20 cellular contexts compared by ENCODE assay signal in the genomic region with DNA sequence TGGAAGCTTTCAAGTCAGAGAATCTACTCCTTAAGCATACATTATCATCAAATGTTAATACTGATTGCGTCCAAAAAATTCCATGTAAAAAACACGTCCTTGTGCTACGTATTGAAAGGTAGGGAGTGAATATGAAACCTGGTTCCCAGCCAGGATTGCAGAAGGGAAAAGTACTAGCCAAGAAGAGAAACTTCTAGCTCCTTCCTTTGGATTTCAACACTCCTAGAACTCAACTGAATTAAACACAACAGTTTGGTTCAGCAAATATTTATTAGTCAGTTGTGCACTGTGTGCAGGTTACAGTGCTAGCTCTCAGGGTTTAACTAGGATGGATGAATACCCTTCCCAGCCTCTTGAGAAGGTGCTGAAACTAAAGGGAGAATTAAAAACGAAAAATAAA. TPM values are rescaled to one million over a fixed set of nuclear protein-coding genes. Genes with fewer than 3 reads are reported as not detected.
DNase-seq lines count a peak whose midpoint lies in the region; ATAC-seq and TF ChIP-seq lines count a peak whose summit lies in the region.
"Had no signal": no experiment of that assay in that cellular context is flagged by ENCODE, and none has a peak within 500 bp of the region (broad histone marks: within the 10 kb centered on the region; RNA-seq: fewer than 3 reads in every experiment).

No MANE protein-coding gene starts in this region.

- peak in 1 of 2 donors; percentile 17 for TF ChIP-seq POLR2A in adrenal gland (IDR thresholded peaks at IDR 0.05)

- no peaks in the 10 kb centered on the region for H3K27me3 ChIP-seq in adrenal gland

- no peaks in the 10 kb centered on the region for H3K36me3 Mint-ChIP-seq in nephron (ENCODE audit: low read depth)
- H3K36me3 Mint-ChIP-seq: memory B cell; naive thymus-derived CD4-positive, alpha-beta T cell had no signal

- no peak overlapping the region for H3K4me3 ChIP-seq in AG10803 (ENCODE audit: low read length)
- no peak overlapping the region for H3K4me3 ChIP-seq in adrenal gland

- H3K36me3 ChIP-seq in adrenal gland (replicated peaks in 1 of 2) = no peaks in the 10 kb centered on the region

- no peak for TF ChIP-seq CTCF in AG10803 (conservative IDR thresholded peaks at IDR 0.05; ENCODE audit: low read length)
- TF ChIP-seq CTCF in adrenal gland (IDR thresholded peaks at IDR 0.05) = no peak
- TF ChIP-seq CTCF in nephron (IDR thresholded peaks at IDR 0.05; ENCODE audit: unreplicated experiment in 3 of 3) = no peak

- peaks cover 31% of the 10 kb centered on the region for H3K4me1 Mint-ChIP-seq in nephron
- H3K4me1 Mint-ChIP-seq: memory B cell had no signal

- peaks cover 25 to 34% of the 10 kb centered on the region in 2 donors for H3K4me1 ChIP-seq in adrenal gland (replicated peaks in 1 of 2)

- WGBS in adrenal gland, 4 donors = 29 to 40% (median 32%) methylated on average over 4 of the region's 4 CpGs

- intact Hi-C loops in adrenal gland (cut with DNase I) = no loop called here

- no peaks in the 10 kb centered on the region for H3K27me3 Mint-ChIP-seq in nephron (ENCODE audit: low read depth)
- H3K27me3 Mint-ChIP-seq: CD4-positive, alpha-beta T cell had no signal

- H3K27ac Mint-ChIP-seq in nephron = peak overlapping the region; percentile 49 to 84 (median 77)
- H3K27ac Mint-ChIP-seq: activated CD8-positive, alpha-beta T cell treated with anti-CD3 and anti-CD28 coated beads for 36 hours; CD4-positive, alpha-beta T cell; memory B cell; naive thymus-derived CD4-positive, alpha-beta T cell had no signal

- H3K27ac ChIP-seq in adrenal gland = peak overlapping the region; percentile 40 to 82 (median 75)

- H3K9me3 Mint-ChIP-seq in nephron = peaks cover 3% of the 10 kb centered on the region
- H3K9me3 Mint-ChIP-seq: activated CD8-positive, alpha-beta T cell treated with anti-CD3 and anti-CD28 coated beads for 36 hours; activated T-cell treated with anti-CD3 and anti-CD28 coated beads, Interleukin-2, amount 50 U/mL, for 4 hours; CD4-positive, alpha-beta T cell had no signal

- DNase-seq in AG10803 (ENCODE audit: low read depth) (peak; percentile 39), adrenal gland (peak in 5 of 7 donors; percentile 36 to 75 (median 52)), fibroblast of gingiva (ENCODE audit: low read depth) (peak; percentile 35), NCI-H1694 (lab: John Stamatoyannopoulos, UW) (no peak), SK-N-DZ (ENCODE audit: low spot score) (no peak), NCI-H345 (lab: John Stamatoyannopoulos, UW) (no peak)
- DNase-seq: activated CD4-positive, CD25-positive, alpha-beta regulatory T cell; activated CD8-positive, alpha-beta T cell treated with anti-CD3 and anti-CD28 coated beads for 36 hours; activated naive CD4-positive, alpha-beta T cell treated with anti-CD3 and anti-CD28 coated beads, Interleukin-2, amount 50 U/mL, for 16 hours; activated T-cell treated with anti-CD3 and anti-CD28 coated beads, Interleukin-2, amount 50 U/mL, for 4 hours; CD4-positive, alpha-beta T cell; dermis blood vessel endothelial cell; DMS79; naive thymus-derived CD4-positive, alpha-beta T cell; NCI-H1436 treated with DMSO at 0.1 percent for 48 hours; NCI-H2227 treated with DMSO at 0.1 percent for 48 hours; SK-N-SH had no signal

- no peak for ATAC-seq in HG02571 (IDR thresholded peaks at IDR 0.05; ENCODE audit: unreplicated experiment)
- ATAC-seq: activated CD8-positive, alpha-beta T cell treated with anti-CD3 and anti-CD28 coated beads for 36 hours; activated T-cell treated with anti-CD3 and anti-CD28 coated beads, Interleukin-2, amount 50 U/mL, for 4 hours; naive thymus-derived CD4-positive, alpha-beta T cell had no signal

- peak overlapping the region in 1 of 3 experiments; percentile 2 for H3K4me3 Mint-ChIP-seq in nephron
- H3K4me3 Mint-ChIP-seq: activated CD8-positive, alpha-beta T cell treated with anti-CD3 and anti-CD28 coated beads for 36 hours; activated T-cell treated with anti-CD3 and anti-CD28 coated beads, Interleukin-2, amount 50 U/mL, for 4 hours; CD4-positive, alpha-beta T cell; memory B cell; naive thymus-derived CD4-positive, alpha-beta T cell had no signal

- H3K9me3 ChIP-seq in adrenal gland (replicated peaks in 1 of 3) = no peaks in the 10 kb centered on the region
- H3K9me3 ChIP-seq: SK-N-SH had no signal

RNA-seq across cellular contexts. Expression of a gene that starts 33.9 kb away (rescaled TPM):
- total RNA-seq in adrenal gland = 100 to 1,000 TPM in 6 of 8 donors, 10 to 100 TPM in 2; 41.2 to 213 (median 138) TPM
- polyA plus RNA-seq in adrenal gland = 10 to 100 TPM; 43.8 to 54.9 (median 50.8) TPM
- 15.6 and 17.7 TPM in 2 replicates for polyA plus RNA-seq in SK-N-DZ (2014; cell fraction: cytosol; rRNA removed)
- 7.0 and 16.6 TPM in 2 replicates for polyA plus RNA-seq in SK-N-DZ (2014; cell fraction: nucleus; rRNA removed)

Comparison
In these comparisons a context has a peak if more than half of its experiments do, and no peak if none do; other contexts are left out.
1. DNase-seq: peak in AG10803 (single experiment), adrenal gland (5 of 7) and fibroblast of gingiva (single experiment); none in NCI-H1694 (single experiment), SK-N-DZ (single experiment) and NCI-H345 (single experiment).